Comparison of ENCODE assay signal across 8 cellular contexts in the genomic region with DNA sequence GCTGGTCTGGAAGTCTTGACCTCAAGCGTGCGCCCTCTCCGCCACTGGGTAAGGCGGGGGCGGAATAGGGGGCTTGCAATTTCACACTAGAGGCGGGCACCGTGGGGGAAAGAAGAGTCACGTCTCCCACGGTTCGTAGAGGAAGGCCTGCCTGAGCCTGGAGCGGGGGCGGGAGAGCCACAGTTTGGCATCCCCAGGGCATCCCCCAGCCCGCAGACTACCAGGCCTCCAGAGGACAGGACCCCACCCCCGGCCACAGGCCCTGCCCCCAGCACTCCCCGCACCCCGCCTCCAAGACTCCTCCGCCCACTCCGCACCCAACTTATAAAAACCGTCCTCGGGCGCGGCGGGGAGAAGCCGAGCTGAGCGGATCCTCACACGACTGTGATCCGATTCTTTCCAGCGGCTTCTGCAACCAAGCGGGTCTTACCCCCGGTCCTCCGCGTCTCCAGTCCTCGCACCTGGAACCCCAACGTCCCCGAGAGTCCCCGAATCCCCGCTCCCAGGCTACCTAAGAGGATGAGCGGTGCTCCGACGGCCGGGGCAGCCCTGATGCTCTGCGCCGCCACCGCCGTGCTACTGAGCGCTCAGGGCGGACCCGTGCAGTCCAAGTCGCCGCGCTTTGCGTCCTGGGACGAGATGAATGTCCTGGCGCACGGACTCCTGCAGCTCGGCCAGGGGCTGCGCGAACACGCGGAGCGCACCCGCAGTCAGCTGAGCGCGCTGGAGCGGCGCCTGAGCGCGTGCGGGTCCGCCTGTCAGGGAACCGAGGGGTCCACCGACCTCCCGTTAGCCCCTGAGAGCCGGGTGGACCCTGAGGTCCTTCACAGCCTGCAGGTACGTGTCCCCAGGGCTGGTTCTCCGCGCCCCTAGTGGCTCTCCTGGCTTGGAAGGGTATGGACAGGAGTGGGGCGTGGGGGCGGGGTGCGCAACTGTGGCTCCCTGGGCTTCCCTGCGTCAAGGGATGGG. TPM values are rescaled to one million over a fixed set of nuclear protein-coding genes. Genes with fewer than 3 reads are reported as not detected.
A peak's percentile ranks its signal among the peaks of the same experiment; 100 is the strongest.
DNase-seq lines count a peak whose midpoint lies in the region; TF ChIP-seq lines count a peak whose summit lies in the region.

A gene with protein sequence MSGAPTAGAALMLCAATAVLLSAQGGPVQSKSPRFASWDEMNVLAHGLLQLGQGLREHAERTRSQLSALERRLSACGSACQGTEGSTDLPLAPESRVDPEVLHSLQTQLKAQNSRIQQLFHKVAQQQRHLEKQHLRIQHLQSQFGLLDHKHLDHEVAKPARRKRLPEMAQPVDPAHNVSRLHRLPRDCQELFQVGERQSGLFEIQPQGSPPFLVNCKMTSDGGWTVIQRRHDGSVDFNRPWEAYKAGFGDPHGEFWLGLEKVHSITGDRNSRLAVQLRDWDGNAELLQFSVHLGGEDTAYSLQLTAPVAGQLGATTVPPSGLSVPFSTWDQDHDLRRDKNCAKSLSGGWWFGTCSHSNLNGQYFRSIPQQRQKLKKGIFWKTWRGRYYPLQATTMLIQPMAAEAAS (plus strand): TSS at position 353 of the 969 bp plus-strand sequence. CDS start 167 bp downstream, at position 520.

- H3K27ac Mint-ChIP-seq in mesothelial cell of epicardium = peak within 1 kb of the TSS; percentile 83

- peak within 1 kb of the TSS; percentile 72 for H3K4me3 Mint-ChIP-seq in mesothelial cell of epicardium

- H3K4me3 ChIP-seq in HUES64 (ENCODE audit: low read length) = peak within 1 kb of the TSS; percentile 79
- H3K4me3 ChIP-seq in epithelial cell of esophagus (ENCODE audit: low read length) = peak within 1 kb of the TSS; percentile 62

- peaks cover 33% of the 10 kb centered on the region for H3K27me3 ChIP-seq in HUES64 (ENCODE audit: insufficient read depth, low read length)

- WGBS in HUES64 = under 1% methylated on average over 81 of the region's 81 CpGs

- peak within 1 kb of the TSS; percentile 58 for H3K9ac ChIP-seq in HUES64 (ENCODE audit: low read depth, low read length)

- peaks cover 22% of the 10 kb centered on the region for H3K4me1 ChIP-seq in HUES64 (ENCODE audit: insufficient read depth, low read length)

- peak; percentile 3 for TF ChIP-seq CTCF in epithelial cell of esophagus (IDR thresholded peaks at IDR 0.05; ENCODE audit: insufficient read depth, low read depth, low read length, missing control alignments)
- TF ChIP-seq CTCF in mesothelial cell of epicardium (IDR thresholded peaks at IDR 0.05; ENCODE audit: unreplicated experiment) = no peak

- DNase-seq in ACHN (peak; percentile 76), epithelial cell of esophagus (ENCODE audit: low read depth) (peak; percentile 80), mesothelial cell of epicardium (ENCODE audit: low spot score in 2 of 2, unreplicated experiment in 2 of 2) (peak; percentile 31 to 60), KG1 (lab: John Stamatoyannopoulos, UW) (no peak), amniotic stem cell (lab: John Stamatoyannopoulos, UW) (no peak)
- DNase-seq in activated CD8-positive, alpha-beta memory T cell treated with anti-CD3 and anti-CD28 coated beads, Interleukin-2, amount 50 U/mL, for 4 hours = peak; percentile 62
- DNase-seq in stimulated activated CD8-positive, alpha-beta memory T cell treated with anti-CD3 and anti-CD28 coated beads, Interleukin-4, amount 100 ng/mL, for 4 hours (ENCODE audit: low read depth in 2 of 2, low spot score in 1 of 2) = peak; percentile 16 to 60

- no peaks in the 10 kb centered on the region for H3K9me3 Mint-ChIP-seq in mesothelial cell of epicardium

- H3K9me3 ChIP-seq in HUES64 (ENCODE audit: insufficient read depth, low read depth, low read length) = no peaks in the 10 kb centered on the region

- H3K4me1 Mint-ChIP-seq in mesothelial cell of epicardium = peaks cover 34% of the 10 kb centered on the region

- in situ Hi-C loops in ACHN (cut with HindIII; ENCODE audit: low pct_ligation_motif_present, low pct_unique_long_range_greater_than_20kb, low sequenced_read_pairs) = no loop called here

- H3K36me3 ChIP-seq in HUES64 (ENCODE audit: insufficient read depth, low read length) = 0 out of 2 replicates have a peak, but pooled peaks cover 3% of the 10 kb centered on the region

- peak within 1 kb of the TSS; percentile 52; the same call in 1 of the 2 replicates for H3K27ac ChIP-seq in HUES64 (ENCODE audit: low read depth, low read length)

- peaks cover 51% of the 10 kb centered on the region for H3K27me3 Mint-ChIP-seq in mesothelial cell of epicardium (ENCODE audit: low read depth)

- H3K36me3 Mint-ChIP-seq in mesothelial cell of epicardium = peaks cover 2% of the 10 kb centered on the region

RNA-seq across cellular contexts. Expression of the gene that starts here (rescaled TPM):
- polyA plus RNA-seq in HUES64 (2013, experiment 1 of 2) = 1.5 TPM
- polyA plus RNA-seq in HUES64 (2013, experiment 2 of 2) = 1.3 TPM
- total RNA-seq in mesothelial cell of epicardium = 2.0 to 3.7 TPM (median 3.5 TPM) in 3 replicates

Comparison
In these comparisons a context has a peak if more than half of its experiments do, and no peak if none do; other contexts are left out.
1. DNase-seq: peak in ACHN (single experiment), activated CD8-positive, alpha-beta memory T cell treated with anti-CD3 and anti-CD28 coated beads, Interleukin-2, amount 50 U/mL, for 4 hours (single experiment), epithelial cell of esophagus (single experiment), mesothelial cell of epicardium (2 of 2) and stimulated activated CD8-positive, alpha-beta memory T cell treated with anti-CD3 and anti-CD28 coated beads, Interleukin-4, amount 100 ng/mL, for 4 hours (2 of 2); none in KG1 (single experiment) and amniotic stem cell (single experiment).